24 cellular contexts compared by ENCODE assay signal in the genomic region with DNA sequence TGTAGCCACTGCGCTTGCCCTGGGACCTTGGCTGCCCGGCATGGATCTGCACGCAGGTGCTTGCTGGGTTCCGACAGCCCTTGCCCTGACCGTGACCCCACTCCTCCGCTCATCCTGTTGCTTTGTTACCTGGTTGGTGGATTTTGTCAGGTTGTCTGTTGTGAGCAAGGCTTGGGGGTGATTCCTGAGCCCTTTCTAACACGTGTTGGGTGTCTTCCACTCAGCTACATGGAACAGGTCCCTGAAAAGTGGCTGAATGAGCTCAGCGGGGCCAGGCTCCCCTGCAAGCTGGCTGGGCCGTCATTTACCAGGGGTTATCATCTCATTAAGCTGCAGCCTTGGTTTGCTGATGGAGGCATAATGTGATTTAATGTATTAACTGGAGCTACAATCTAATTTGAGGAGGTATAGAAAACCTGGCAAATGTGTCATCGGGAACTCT. TPM values are rescaled to one million over a fixed set of nuclear protein-coding genes. Genes with fewer than 3 reads are reported as not detected.
DNase-seq lines count a peak whose midpoint lies in the region; ATAC-seq and TF ChIP-seq lines count a peak whose summit lies in the region.
"Had no signal": no experiment of that assay in that cellular context is flagged by ENCODE, and none has a peak within 500 bp of the region (broad histone marks: within the 10 kb centered on the region; RNA-seq: fewer than 3 reads in every experiment).

No MANE protein-coding gene starts in this region.

- H3K27ac Mint-ChIP-seq in activated naive CD4-positive, alpha-beta T cell treated with anti-CD3 and anti-CD28 coated beads, Interleukin-2, amount 50 U/mL, for 24 hours: peak overlapping the region; percentile 72
- H3K27ac Mint-ChIP-seq: activated B cell treated with CpG ODN at 0.5 μM for 24 hours; activated CD4-positive, alpha-beta memory T cell treated with anti-CD3 and anti-CD28 coated beads for 36 hours; CD4-positive, alpha-beta memory T cell had no signal

- peaks cover 36 to 80% (median 69%) of the 10 kb centered on the region in 4 donors for H3K4me1 ChIP-seq in esophagus muscularis mucosa
- peaks cover 11 to 33% (median 19%) of the 10 kb centered on the region in 4 donors for H3K4me1 ChIP-seq in transverse colon
- H3K4me1 ChIP-seq in HAP-1: peaks cover 6% of the 10 kb centered on the region

- TF ChIP-seq EP300 in esophagus muscularis mucosa (IDR thresholded peaks at IDR 0.05): no peak
- no peak for TF ChIP-seq EP300 in transverse colon (IDR thresholded peaks at IDR 0.05; ENCODE audit: low read depth)

- TF ChIP-seq CTCF in esophagus muscularis mucosa (IDR thresholded peaks at IDR 0.05) (no peak), transverse colon (IDR thresholded peaks at IDR 0.05) (no peak), GM13976 (IDR thresholded peaks at IDR 0.05; ENCODE audit: borderline replicate concordance, control extremely low read depth, extremely low read depth, insufficient read depth, missing control alignments) (no peak)

- no peak for TF ChIP-seq POLR2A in esophagus muscularis mucosa (IDR thresholded peaks at IDR 0.05; ENCODE audit: low read depth)
- no peak for TF ChIP-seq POLR2A in transverse colon (IDR thresholded peaks at IDR 0.05)

- H3K9me3 Mint-ChIP-seq in activated naive CD4-positive, alpha-beta T cell treated with anti-CD3 and anti-CD28 coated beads, Interleukin-2, amount 50 U/mL, for 24 hours: no peaks in the 10 kb centered on the region
- H3K9me3 Mint-ChIP-seq: activated B cell treated with CpG ODN at 0.5 μM for 24 hours; activated CD4-positive, alpha-beta memory T cell treated with anti-CD3 and anti-CD28 coated beads for 36 hours; CD4-positive, alpha-beta memory T cell had no signal

- ATAC-seq in HG03025 (IDR thresholded peaks at IDR 0.05; ENCODE audit: low FRiP score, unreplicated experiment): no peak

- no peak overlapping the region for H3K4me3 Mint-ChIP-seq in activated naive CD4-positive, alpha-beta T cell treated with anti-CD3 and anti-CD28 coated beads, Interleukin-2, amount 50 U/mL, for 24 hours
- H3K4me3 Mint-ChIP-seq: activated B cell treated with CpG ODN at 0.5 μM for 24 hours; activated CD4-positive, alpha-beta memory T cell treated with anti-CD3 and anti-CD28 coated beads for 36 hours; CD4-positive, alpha-beta memory T cell had no signal

- intact Hi-C loops in esophagus muscularis mucosa (cut with DNase I): no loop called here
- intact Hi-C loops in posterior vena cava (cut with DNase I): no loop called here
- intact Hi-C loops in transverse colon (cut with DNase I; ENCODE audit: low total_unique reads): no loop called here

- H3K27me3 ChIP-seq in esophagus muscularis mucosa: no peaks in the 10 kb centered on the region
- H3K27me3 ChIP-seq in transverse colon: no peaks in the 10 kb centered on the region
- H3K27me3 ChIP-seq in HAP-1 (ENCODE audit: low read depth): no peaks in the 10 kb centered on the region
- H3K27me3 ChIP-seq: adrenal gland had no signal

- H3K27ac ChIP-seq in esophagus muscularis mucosa (replicated peaks in 1 of 4) (peak overlapping the region; percentile 91 to 97 (median 95)), transverse colon (peak overlapping the region; percentile 67 to 95 (median 80))

- 86% methylated on average over 9 of the region's 10 CpGs for WGBS in esophagus muscularis mucosa
- WGBS in transverse colon (ENCODE audit: low coverage in 1 of 2), 2 donors: 80 to 81% methylated on average over 1 to 10 of the region's 10 CpGs

- in situ Hi-C loops in transverse colon (cut with MboI; ENCODE audit: low pct_ligation_motif_present in 1 of 4, low pct_unique_long_range_greater_than_20kb in 1 of 4, low sequenced_read_pairs in 3 of 4) (no loop called here), HAP-1 (cut with MboI; ENCODE audit: low sequenced_read_pairs) (no loop called here), GM13976 (cut with MboI; ENCODE audit: low sequenced_read_pairs, unreplicated experiment) (no loop called here)

- H3K9me3 ChIP-seq in esophagus muscularis mucosa: no peaks in the 10 kb centered on the region
- H3K9me3 ChIP-seq in transverse colon: no peaks in the 10 kb centered on the region
- H3K9me3 ChIP-seq in HAP-1: no peaks in the 10 kb centered on the region
- H3K9me3 ChIP-seq: adrenal gland had no signal

- H3K36me3 ChIP-seq in esophagus muscularis mucosa: peaks cover 0 to 7% (median 5%) of the 10 kb centered on the region in 4 donors
- H3K36me3 ChIP-seq in transverse colon: no peaks in the 10 kb centered on the region
- H3K36me3 ChIP-seq in HAP-1 (replicated peaks): no peaks in the 10 kb centered on the region
- H3K36me3 ChIP-seq: adrenal gland had no signal

- no peaks in the 10 kb centered on the region for H3K27me3 Mint-ChIP-seq in activated naive CD4-positive, alpha-beta T cell treated with anti-CD3 and anti-CD28 coated beads, Interleukin-2, amount 50 U/mL, for 24 hours
- H3K27me3 Mint-ChIP-seq: activated B cell treated with CpG ODN at 0.5 μM for 24 hours; activated CD4-positive, alpha-beta memory T cell treated with anti-CD3 and anti-CD28 coated beads for 36 hours; CD4-positive, alpha-beta memory T cell had no signal

- H3K36me3 Mint-ChIP-seq in activated naive CD4-positive, alpha-beta T cell treated with anti-CD3 and anti-CD28 coated beads, Interleukin-2, amount 50 U/mL, for 24 hours: no peaks in the 10 kb centered on the region
- H3K36me3 Mint-ChIP-seq: activated CD4-positive, alpha-beta memory T cell treated with anti-CD3 and anti-CD28 coated beads for 36 hours; CD4-positive, alpha-beta memory T cell had no signal

- no peaks in the 10 kb centered on the region for H3K4me1 Mint-ChIP-seq in activated naive CD4-positive, alpha-beta T cell treated with anti-CD3 and anti-CD28 coated beads, Interleukin-2, amount 50 U/mL, for 24 hours

- H3K4me3 ChIP-seq in esophagus muscularis mucosa (no peak overlapping the region), transverse colon (no peak overlapping the region), HAP-1 (no peak overlapping the region)
- H3K4me3 ChIP-seq: adrenal gland, coronary artery had no signal

- no peak for DNase-seq in activated naive CD4-positive, alpha-beta T cell treated with anti-CD3 and anti-CD28 coated beads, Interleukin-2, amount 50 U/mL, for 16 hours
- DNase-seq in esophagus muscularis mucosa (ENCODE audit: extremely low spot score) (no peak), posterior vena cava (ENCODE audit: low spot score) (peak; percentile 73), transverse colon (no peak), HAP-1 (ENCODE audit: low spot score in 2 of 2) (no peak), GM13976 (ENCODE audit: low spot score) (no peak)
- DNase-seq: 8988T; activated B cell treated with CpG ODN at 0.5 μM for 24 hours; activated CD4-positive, alpha-beta memory T cell treated with anti-CD3 and anti-CD28 coated beads for 36 hours; activated CD8-positive, alpha-beta memory T cell treated with anti-CD3 and anti-CD28 coated beads, Interleukin-2, amount 50 U/mL, for 48 hours; CD4-positive, alpha-beta memory T cell; islet precursor cell; mammary epithelial cell; NCI-H2081; NCI-H226; NCI-H748 treated with DMSO at 0.1 percent for 48 hours; retina; stimulated activated naive CD4-positive, alpha-beta T cell treated with Interleukin-2 at 50 U/mL for 16 hours; SW 1271; trophoblast cell had no signal

RNA-seq across cellular contexts. Expression of gene RAMP1, which starts 24.5 kb away (rescaled TPM):
- total RNA-seq in esophagus muscularis mucosa: 100 to 1,000 TPM; 172 to 287 (median 231) TPM
- total RNA-seq in posterior vena cava: 100 to 1,000 TPM; 114 to 116 TPM
- 100 to 1,000 TPM in 2 of 4 donors, 10 to 100 TPM in 2; 47.5 to 158 (median 95.7) TPM for total RNA-seq in transverse colon
- total RNA-seq: CD4-positive, alpha-beta memory T cell had no signal
